In genomic region chr6:39917981-39918380, GRCh38 we compare ENCODE assay signal across 33 cellular contexts. TPM values are rescaled to one million over a fixed set of nuclear protein-coding genes. Genes with fewer than 3 reads are reported as not detected.
"Had no signal": no experiment of that assay in that cellular context is flagged by ENCODE, and none has a peak within 500 bp of the region (broad histone marks: within the 10 kb centered on the region; RNA-seq: fewer than 3 reads in every experiment).

No MANE protein-coding gene starts in this region.

- H3K36me3 Mint-ChIP-seq: activated CD4-positive, alpha-beta memory T cell treated with anti-CD3 and anti-CD28 coated beads for 36 hours; activated CD8-positive, alpha-beta memory T cell treated with anti-CD3 and anti-CD28 coated beads, Interleukin-2, amount 10 ng/mL, durations not matched to agents 7 days and 5 days had no signal

- H3K27me3 ChIP-seq: adrenal gland, body of pancreas, dorsolateral prefrontal cortex had no signal

- H3K27me3 Mint-ChIP-seq: activated CD8-positive, alpha-beta memory T cell treated with anti-CD3 and anti-CD28 coated beads, Interleukin-2, amount 10 ng/mL, durations not matched to agents 7 days and 5 days; activated naive CD4-positive, alpha-beta T cell treated with anti-CD3 and anti-CD28 coated beads, Interleukin-2, amount 50 U/mL, for 24 hours; activated naive CD8-positive, alpha-beta T cell treated with anti-CD3 and anti-CD28 coated beads for 36 hours; activated naive CD8-positive, alpha-beta T cell treated with anti-CD3 and anti-CD28 coated beads, Interleukin-2, amount 50 U/mL, for 24 hours; dendritic cell treated with granulocyte-macrophage colony-stimulating factor and Interleukin-4, amounts not matched to agents 40 ng/mL and 50 ng/mL, for 4 days had no signal

- H3K27ac Mint-ChIP-seq: activated B cell treated with CpG ODN at 0.5 μM for 24 hours; activated CD4-positive, alpha-beta memory T cell treated with anti-CD3 and anti-CD28 coated beads for 36 hours; activated CD8-positive, alpha-beta memory T cell treated with anti-CD3 and anti-CD28 coated beads, Interleukin-2, amount 10 ng/mL, durations not matched to agents 7 days and 5 days; activated CD8-positive, alpha-beta T cell treated with anti-CD3 and anti-CD28 coated beads, Interleukin-2, amount 10 ng/mL, durations not matched to agents 7 days and 5 days; activated naive CD4-positive, alpha-beta T cell treated with anti-CD3 and anti-CD28 coated beads for 36 hours; activated naive CD4-positive, alpha-beta T cell treated with anti-CD3 and anti-CD28 coated beads, Interleukin-2, amount 50 U/mL, for 24 hours; activated naive CD8-positive, alpha-beta T cell treated with anti-CD3 and anti-CD28 coated beads for 36 hours; activated naive CD8-positive, alpha-beta T cell treated with anti-CD3 and anti-CD28 coated beads, Interleukin-2, amount 50 U/mL, for 24 hours; activated T-helper 1 cell treated with anti-CD3 and anti-CD28 coated beads, Interleukin-12 subunit alpha, Interleukin-12 subunit beta, Interleukin-2, Interleukin-4 antibody, amounts not matched to agents 30 ng/mL and 10 ng/mL and 1 ng/mL, durations not matched to agents 14 hours and 24 hours and 36 hours; activated T-helper 2 cell treated with anti-CD3 and anti-CD28 coated beads, Interferon-gamma antibody, Interleukin-2, Interleukin-4, amounts not matched to agents 10 μg/mL and 5 μg/mL and 100 μg/mL, durations not matched to agents 14 hours and 24 hours and 36 hours; dendritic cell treated with granulocyte-macrophage colony-stimulating factor and Interleukin-4, amounts not matched to agents 40 ng/mL and 50 ng/mL, for 4 days; endodermal cell; T-helper 17 cell; T-helper 2 cell treated with Interferon-gamma antibody and Interleukin-4, amounts not matched to agents 5 μg/mL and 100 μg/mL, for 36 hours had no signal

- H3K4me1 Mint-ChIP-seq: activated B cell treated with CpG ODN at 0.5 μM for 24 hours; activated CD8-positive, alpha-beta memory T cell treated with anti-CD3 and anti-CD28 coated beads, Interleukin-2, amount 10 ng/mL, durations not matched to agents 7 days and 5 days; T-helper 17 cell had no signal

- DNase-seq: activated B cell treated with CpG ODN at 0.5 μM for 24 hours; activated CD4-positive, alpha-beta memory T cell treated with anti-CD3 and anti-CD28 coated beads for 36 hours; activated CD4-positive, alpha-beta T cell treated with anti-CD3 and anti-CD28 coated beads for 48 hours; activated CD8-positive, alpha-beta memory T cell treated with anti-CD3 and anti-CD28 coated beads, Interleukin-2, amount 10 ng/mL, durations not matched to agents 7 days and 5 days; activated CD8-positive, alpha-beta memory T cell treated with anti-CD3 and anti-CD28 coated beads, Interleukin-2, amount 50 U/mL, for 4 hours; activated CD8-positive, alpha-beta T cell treated with anti-CD3 and anti-CD28 coated beads, Interleukin-2, amount 10 ng/mL, durations not matched to agents 7 days and 5 days; activated effector memory CD4-positive, alpha-beta T cell treated with anti-CD3 and anti-CD28 coated beads, Interleukin-2, amount 50 U/mL, for 16 hours; activated naive CD4-positive, alpha-beta T cell treated with anti-CD3 and anti-CD28 coated beads for 36 hours; activated naive CD8-positive, alpha-beta T cell treated with anti-CD3 and anti-CD28 coated beads for 36 hours; activated naive CD8-positive, alpha-beta T cell treated with anti-CD3 and anti-CD28 coated beads, Interleukin-2, amount 50 U/mL, for 24 hours; activated T-cell treated with anti-CD3 and anti-CD28 coated beads, Interleukin-2, amount 50 U/mL, for 1 hour; activated T-cell treated with anti-CD3 and anti-CD28 coated beads, Interleukin-2, amount 50 U/mL, for 48 hours; amygdala; aorta; body of pancreas; caudate nucleus; dorsolateral prefrontal cortex; effector memory CD4-positive, alpha-beta T cell; endodermal cell; foreskin fibroblast; T-helper 1 cell; T-helper 17 cell; T1000; WERI-Rb-1 had no signal

- H3K4me3 Mint-ChIP-seq: activated B cell treated with CpG ODN at 0.5 μM for 24 hours; activated CD4-positive, alpha-beta memory T cell treated with anti-CD3 and anti-CD28 coated beads for 36 hours; activated CD8-positive, alpha-beta memory T cell treated with anti-CD3 and anti-CD28 coated beads, Interleukin-2, amount 10 ng/mL, durations not matched to agents 7 days and 5 days; activated CD8-positive, alpha-beta T cell treated with anti-CD3 and anti-CD28 coated beads, Interleukin-2, amount 10 ng/mL, durations not matched to agents 7 days and 5 days; activated naive CD4-positive, alpha-beta T cell treated with anti-CD3 and anti-CD28 coated beads for 36 hours; activated naive CD4-positive, alpha-beta T cell treated with anti-CD3 and anti-CD28 coated beads, Interleukin-2, amount 50 U/mL, for 24 hours; activated naive CD8-positive, alpha-beta T cell treated with anti-CD3 and anti-CD28 coated beads for 36 hours; activated naive CD8-positive, alpha-beta T cell treated with anti-CD3 and anti-CD28 coated beads, Interleukin-2, amount 50 U/mL, for 24 hours; activated T-helper 1 cell treated with anti-CD3 and anti-CD28 coated beads, Interleukin-12 subunit alpha, Interleukin-12 subunit beta, Interleukin-2, Interleukin-4 antibody, amounts not matched to agents 30 ng/mL and 10 ng/mL and 1 ng/mL, durations not matched to agents 14 hours and 24 hours and 36 hours; dendritic cell treated with granulocyte-macrophage colony-stimulating factor and Interleukin-4, amounts not matched to agents 40 ng/mL and 50 ng/mL, for 4 days; endodermal cell; T-helper 17 cell; T-helper 2 cell treated with Interferon-gamma antibody and Interleukin-4, amounts not matched to agents 5 μg/mL and 100 μg/mL, for 36 hours had no signal

- H3K9me3 ChIP-seq: adrenal gland, body of pancreas had no signal

- H3K27ac ChIP-seq: adrenal gland, body of pancreas, coronary artery, dorsolateral prefrontal cortex, WERI-Rb-1 had no signal

- ATAC-seq: activated CD4-positive, CD25-positive, alpha-beta regulatory T cell treated with anti-CD3 and anti-CD28 coated beads, Interleukin-2, amount 50 U/mL, for 24 hours; activated CD8-positive, alpha-beta memory T cell treated with anti-CD3 and anti-CD28 coated beads, Interleukin-2, amount 10 ng/mL, durations not matched to agents 7 days and 5 days; activated CD8-positive, alpha-beta T cell treated with anti-CD3 and anti-CD28 coated beads, Interleukin-2, amount 10 ng/mL, durations not matched to agents 7 days and 5 days; activated naive CD8-positive, alpha-beta T cell treated with anti-CD3 and anti-CD28 coated beads, Interleukin-2, amount 50 U/mL, for 24 hours; body of pancreas; esophagus mucosa; T-helper 17 cell had no signal

- H3K4me1 ChIP-seq: adrenal gland had no signal

- H3K4me3 ChIP-seq: adrenal gland, body of pancreas, coronary artery, dorsolateral prefrontal cortex had no signal

- H3K9me3 Mint-ChIP-seq: activated B cell treated with CpG ODN at 0.5 μM for 24 hours; activated CD4-positive, alpha-beta memory T cell treated with anti-CD3 and anti-CD28 coated beads for 36 hours; activated naive CD4-positive, alpha-beta T cell treated with anti-CD3 and anti-CD28 coated beads for 36 hours; activated naive CD4-positive, alpha-beta T cell treated with anti-CD3 and anti-CD28 coated beads, Interleukin-2, amount 50 U/mL, for 24 hours; activated naive CD8-positive, alpha-beta T cell treated with anti-CD3 and anti-CD28 coated beads for 36 hours; activated naive CD8-positive, alpha-beta T cell treated with anti-CD3 and anti-CD28 coated beads, Interleukin-2, amount 50 U/mL, for 24 hours; activated T-helper 1 cell treated with anti-CD3 and anti-CD28 coated beads, Interleukin-12 subunit alpha, Interleukin-12 subunit beta, Interleukin-2, Interleukin-4 antibody, amounts not matched to agents 30 ng/mL and 10 ng/mL and 1 ng/mL, durations not matched to agents 14 hours and 24 hours and 36 hours; activated T-helper 2 cell treated with anti-CD3 and anti-CD28 coated beads, Interferon-gamma antibody, Interleukin-2, Interleukin-4, amounts not matched to agents 10 μg/mL and 5 μg/mL and 100 μg/mL, durations not matched to agents 14 hours and 24 hours and 36 hours; endodermal cell; T-helper 2 cell treated with Interferon-gamma antibody and Interleukin-4, amounts not matched to agents 5 μg/mL and 100 μg/mL, for 36 hours had no signal

RNA-seq across cellular contexts. Expression of gene MOCS1, which starts 16.3 kb away (rescaled TPM):
- total RNA-seq: activated CD8-positive, alpha-beta T cell treated with anti-CD3 and anti-CD28 coated beads, Interleukin-2, amount 10 ng/mL, durations not matched to agents 7 days and 5 days had no signal
